ENCODE assay signal across 1 cellular context in the genomic region with DNA sequence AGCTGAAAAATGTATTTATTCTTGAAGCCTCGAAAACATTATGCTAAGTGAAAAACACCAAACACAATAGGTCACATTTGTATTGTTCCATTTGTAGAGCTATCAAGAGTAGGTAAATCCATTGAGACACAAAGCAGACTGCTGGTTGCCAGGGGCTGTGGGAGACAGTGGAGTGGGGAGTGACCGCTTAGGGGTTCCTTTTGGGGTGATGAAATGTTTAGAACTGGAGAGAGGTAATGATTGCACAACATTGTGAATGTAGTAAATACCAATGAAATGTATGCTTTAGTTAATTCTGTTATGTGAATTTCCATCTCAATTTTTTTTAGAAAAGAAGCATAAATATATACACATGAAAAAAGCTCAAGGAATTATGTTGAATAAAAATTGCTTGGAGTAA.
TF ChIP-seq lines count a peak whose summit lies in the region.

No MANE protein-coding gene starts in this region.

TF ChIP-seq in H1, 55 proteins besides CTCF, POLR2A, EP300 and RAD21:
- TF ChIP-seq YY1 (IDR thresholded peaks at IDR 0.05; ENCODE audit: low read depth, low read length) = no peak
- TF ChIP-seq CEBPB (IDR thresholded peaks at IDR 0.05; ENCODE audit: low read depth, low read length) = peak; percentile 29; the same call in 1 of the 2 replicates
- no peak for TF ChIP-seq RNF2 (IDR thresholded peaks at IDR 0.05; ENCODE audit: borderline replicate concordance, low read depth, low read length, missing control alignments, poor library complexity, severe bottlenecking)
